Comparison of ENCODE assay signal across 36 cellular contexts in the genomic region with DNA sequence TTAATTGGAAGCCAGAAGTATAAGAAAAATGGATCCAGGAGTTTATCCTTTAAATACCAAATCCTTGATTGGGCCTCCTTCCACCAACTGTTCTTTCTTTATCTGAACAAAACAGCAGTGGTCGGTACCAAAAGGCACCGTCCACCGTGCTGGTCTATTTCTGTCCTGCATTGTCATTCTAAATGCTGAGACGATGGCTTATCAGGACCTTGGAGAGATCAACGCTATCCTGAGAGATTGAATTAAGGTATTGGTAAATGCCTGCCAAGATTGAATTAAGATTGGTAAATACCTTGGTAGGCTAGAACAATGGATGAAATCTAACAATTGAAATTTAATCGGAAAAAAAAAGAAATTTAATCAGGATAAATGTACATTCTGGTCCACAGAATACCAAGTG.
"Had no signal": no experiment of that assay in that cellular context is flagged by ENCODE, and none has a peak within 500 bp of the region (broad histone marks: within the 10 kb centered on the region; RNA-seq: fewer than 3 reads in every experiment).

No MANE protein-coding gene starts in this region.

- H3K9me3 Mint-ChIP-seq: activated CD4-positive, alpha-beta memory T cell treated with anti-CD3 and anti-CD28 coated beads, Interleukin-2, amount 10 ng/mL, durations not matched to agents 7 days and 5 days; activated naive CD4-positive, alpha-beta T cell treated with anti-CD3 and anti-CD28 coated beads, Interleukin-2, amount 10 ng/mL, durations not matched to agents 7 days and 5 days; activated naive CD8-positive, alpha-beta T cell treated with anti-CD3 and anti-CD28 coated beads, Interleukin-2, amount 50 U/mL, for 24 hours had no signal

- H3K36me3 ChIP-seq: brain microvascular endothelial cell, Peyer's patch, SJSA1, WERI-Rb-1 had no signal

- H3K27ac Mint-ChIP-seq: activated CD4-positive, alpha-beta memory T cell treated with anti-CD3 and anti-CD28 coated beads, Interleukin-2, amount 10 ng/mL, durations not matched to agents 7 days and 5 days; activated CD8-positive, alpha-beta memory T cell treated with anti-CD3 and anti-CD28 coated beads, Interleukin-2, amount 10 ng/mL, durations not matched to agents 7 days and 5 days; activated naive CD4-positive, alpha-beta T cell treated with anti-CD3 and anti-CD28 coated beads, Interleukin-2, amount 10 ng/mL, durations not matched to agents 7 days and 5 days; activated naive CD8-positive, alpha-beta T cell; activated naive CD8-positive, alpha-beta T cell treated with anti-CD3 and anti-CD28 coated beads, Interleukin-2, amount 50 U/mL, for 24 hours had no signal

- H3K4me1 ChIP-seq: Peyer's patch, SJSA1 had no signal

- H3K27me3 Mint-ChIP-seq: activated naive CD8-positive, alpha-beta T cell; activated naive CD8-positive, alpha-beta T cell treated with anti-CD3 and anti-CD28 coated beads, Interleukin-2, amount 50 U/mL, for 24 hours had no signal

- H3K27me3 ChIP-seq: brain microvascular endothelial cell, Peyer's patch, SJSA1 had no signal

- H3K4me3 ChIP-seq: Peyer's patch, SJSA1 had no signal

- H3K27ac ChIP-seq: brain microvascular endothelial cell, Peyer's patch, SJSA1, WERI-Rb-1 had no signal

- H3K4me3 Mint-ChIP-seq: activated CD4-positive, alpha-beta memory T cell treated with anti-CD3 and anti-CD28 coated beads, Interleukin-2, amount 10 ng/mL, durations not matched to agents 7 days and 5 days; activated CD8-positive, alpha-beta memory T cell treated with anti-CD3 and anti-CD28 coated beads, Interleukin-2, amount 10 ng/mL, durations not matched to agents 7 days and 5 days; activated naive CD4-positive, alpha-beta T cell treated with anti-CD3 and anti-CD28 coated beads, Interleukin-2, amount 10 ng/mL, durations not matched to agents 7 days and 5 days; activated naive CD8-positive, alpha-beta T cell; activated naive CD8-positive, alpha-beta T cell treated with anti-CD3 and anti-CD28 coated beads, Interleukin-2, amount 50 U/mL, for 24 hours had no signal

- ATAC-seq: activated CD8-positive, alpha-beta memory T cell treated with anti-CD3 and anti-CD28 coated beads, Interleukin-2, amount 10 ng/mL, durations not matched to agents 7 days and 5 days; activated naive CD8-positive, alpha-beta T cell treated with anti-CD3 and anti-CD28 coated beads, Interleukin-2, amount 50 U/mL, for 24 hours had no signal

- H3K9me3 ChIP-seq: Peyer's patch had no signal

- DNase-seq: activated CD4-positive, alpha-beta memory T cell treated with anti-CD3 and anti-CD28 coated beads, Interleukin-2, amount 10 ng/mL, durations not matched to agents 7 days and 5 days; activated CD4-positive, alpha-beta T cell treated with anti-CD3 and anti-CD28 coated beads for 1 hour; activated CD4-positive, alpha-beta T cell treated with anti-CD3 and anti-CD28 coated beads for 48 hours; activated CD4-positive, CD25-positive, alpha-beta regulatory T cell; activated CD8-positive, alpha-beta memory T cell treated with anti-CD3 and anti-CD28 coated beads for 24 hours; activated CD8-positive, alpha-beta memory T cell treated with anti-CD3 and anti-CD28 coated beads, Interleukin-2, amount 10 ng/mL, durations not matched to agents 7 days and 5 days; activated CD8-positive, alpha-beta memory T cell treated with anti-CD3 and anti-CD28 coated beads, Interleukin-2, amount 50 U/mL, for 48 hours; activated effector memory CD4-positive, alpha-beta T cell treated with Interleukin-2 at 50 U/mL for 16 hours; activated naive CD4-positive, alpha-beta T cell treated with anti-CD3 and anti-CD28 coated beads, Interleukin-2, amount 10 ng/mL, durations not matched to agents 7 days and 5 days; activated naive CD8-positive, alpha-beta T cell treated with anti-CD3 and anti-CD28 coated beads, Interleukin-2, amount 50 U/mL, for 24 hours; activated T-cell treated with anti-CD3 and anti-CD28 coated beads, Interleukin-2, amount 50 U/mL, for 48 hours; amniotic stem cell; aorta; brain microvascular endothelial cell; central memory CD4-positive, alpha-beta T cell; NCI-H1105; NCI-H1417 treated with DMSO at 0.1 percent for 48 hours; NCI-H187 treated with DMSO at 0.1 percent for 48 hours; NCI-H2081; NCI-H2171 treated with DMSO at 0.1 percent for 48 hours; NCI-H2227 treated with DMSO at 0.1 percent for 48 hours; NCI-H446; NCI-H510A treated with DMSO at 0.1 percent for 48 hours; NCI-H526 treated with DMSO at 0.1 percent for 48 hours; NCI-H774; Peyer's patch; RPMI8226; SHP77 treated with DMSO at 0.1 percent for 48 hours; SW 1271; T-helper 1 cell; T-helper 2 cell; T-helper 9 cell; WERI-Rb-1 had no signal

- H3K4me1 Mint-ChIP-seq: activated CD8-positive, alpha-beta memory T cell treated with anti-CD3 and anti-CD28 coated beads, Interleukin-2, amount 10 ng/mL, durations not matched to agents 7 days and 5 days; activated naive CD4-positive, alpha-beta T cell treated with anti-CD3 and anti-CD28 coated beads, Interleukin-2, amount 10 ng/mL, durations not matched to agents 7 days and 5 days; activated naive CD8-positive, alpha-beta T cell treated with anti-CD3 and anti-CD28 coated beads, Interleukin-2, amount 50 U/mL, for 24 hours had no signal

- H3K36me3 Mint-ChIP-seq: activated CD8-positive, alpha-beta memory T cell treated with anti-CD3 and anti-CD28 coated beads, Interleukin-2, amount 10 ng/mL, durations not matched to agents 7 days and 5 days; activated naive CD4-positive, alpha-beta T cell treated with anti-CD3 and anti-CD28 coated beads, Interleukin-2, amount 10 ng/mL, durations not matched to agents 7 days and 5 days; activated naive CD8-positive, alpha-beta T cell had no signal

- FAIRE-seq: colon had no signal
